In the genomic region with DNA sequence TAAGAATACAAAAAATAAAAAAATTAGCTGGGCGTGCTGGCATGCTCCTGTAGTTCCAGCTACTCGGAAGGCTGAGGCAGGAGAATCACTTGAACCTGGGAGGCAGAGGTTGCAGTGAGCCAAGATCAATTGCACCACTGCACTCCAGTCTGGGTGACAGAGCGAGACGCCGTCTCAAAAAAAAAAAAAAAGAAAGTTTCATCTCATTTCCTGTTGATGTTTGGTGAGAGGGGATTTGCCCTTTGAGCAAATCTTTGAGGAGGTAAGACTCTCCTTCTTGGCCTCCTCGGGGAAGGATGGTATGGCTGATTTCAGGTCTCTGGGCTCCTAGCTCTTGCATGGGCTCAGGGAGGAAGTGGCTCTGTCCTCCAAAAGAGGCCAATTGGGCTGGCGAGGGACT, we compare ENCODE assay signal across 23 cellular contexts. TPM values are rescaled to one million over a fixed set of nuclear protein-coding genes. Genes with fewer than 3 reads are reported as not detected.
A peak's percentile ranks its signal among the peaks of the same experiment; 100 is the strongest.
DNase-seq lines count a peak whose midpoint lies in the region; ATAC-seq, FAIRE-seq and TF ChIP-seq lines count a peak whose summit lies in the region.
"Had no signal": no experiment of that assay in that cellular context is flagged by ENCODE, and none has a peak within 500 bp of the region (broad histone marks: within the 10 kb centered on the region; RNA-seq: fewer than 3 reads in every experiment).

No MANE protein-coding gene starts in this region.

- no peak for TF ChIP-seq RAD21 in K562 (CRISPR knock-in tag; conservative IDR thresholded peaks at IDR 0.05 in 1 of 2, IDR thresholded peaks at IDR 0.05 in 1 of 2)

- no peak for TF ChIP-seq EP300 in K562 (IDR thresholded peaks at IDR 0.05; ENCODE audit: low read length)

- no peak for DNase-seq in stimulated activated naive CD8-positive, alpha-beta T cell treated with anti-CD3 and anti-CD28 coated beads, Interleukin-15, Interleukin-2, amounts not matched to agents 100 U/mL and 50 U/mL, for 24 hours
- no peak for DNase-seq in T-helper 17 cell
- DNase-seq in K562 (ENCODE audit: extremely low read depth in 1 of 4, low spot score in 3 of 4): no peak
- no peak for DNase-seq in dorsolateral prefrontal cortex
- no peak for DNase-seq in CD1c-positive myeloid dendritic cell (ENCODE audit: extremely low spot score)
- no peak for DNase-seq in SJCRH30
- DNase-seq: activated CD4-positive, alpha-beta T cell treated with anti-CD3 and anti-CD28 coated beads, Interleukin-2, amount 50 U/mL, for 48 hours; amygdala; Caco-2; cortex of kidney; islet precursor cell; NCI-H1105; NCI-H2081; PC-3; Right ventricle myocardium superior; testis had no signal

- H3K4me3 ChIP-seq in K562: no peak overlapping the region
- H3K4me3 ChIP-seq in dorsolateral prefrontal cortex: no peak overlapping the region
- H3K4me3 ChIP-seq in SJCRH30: no peak overlapping the region
- H3K4me3 ChIP-seq: gastroesophageal sphincter, GM23338, prostate gland, testis had no signal

- BruUV-seq in K562 (replicated peaks; lab: Mats Ljungman, UMichigan): no TSS peak

- POLR2A ChIA-PET in K562 (lab: Yijun Ruan, JAX): interaction anchor here (0.7 kb wide), 2 partner anchors 10 kb away, joined by 3 read pairs; no protein-coding TSS in a partner anchor

- no peak overlapping the region for H3K4me2 ChIP-seq in K562 (ENCODE audit: insufficient read depth, low read length)
- H3K4me2 ChIP-seq: GM23338 had no signal

- no peak for ATAC-seq in stimulated activated naive CD8-positive, alpha-beta T cell treated with anti-CD3 and anti-CD28 coated beads, Interleukin-15, Interleukin-2, amounts not matched to agents 100 U/mL and 50 U/mL, for 24 hours
- peak; percentile 49 for ATAC-seq in T-helper 17 cell
- no peak for ATAC-seq in K562
- ATAC-seq: gastroesophageal sphincter, GM23338, PC-3 had no signal

- H2AFZ ChIP-seq in K562 (ENCODE audit: low read depth, low read length): no peak overlapping the region
- H2AFZ ChIP-seq: GM23338 had no signal

- TF ChIP-seq POLR2A in K562 (conservative IDR thresholded peaks at IDR 0.05): no peak

- H3K36me3 ChIP-seq in K562 (ENCODE audit: control insufficient read depth, insufficient read depth, low read length) (no peaks in the 10 kb centered on the region), SJCRH30 (no peaks in the 10 kb centered on the region)
- H3K36me3 ChIP-seq: gastroesophageal sphincter, prostate gland had no signal

- no peak overlapping the region for H3K27ac ChIP-seq in K562 (ENCODE audit: extremely low read depth, low read depth, low read length)
- H3K27ac ChIP-seq in dorsolateral prefrontal cortex: no peak overlapping the region
- H3K27ac ChIP-seq in SJCRH30: no peak overlapping the region
- H3K27ac ChIP-seq: gastroesophageal sphincter, prostate gland, testis had no signal

- H3K9me1 ChIP-seq in K562 (ENCODE audit: control insufficient read depth, insufficient read depth, low read length): no peaks in the 10 kb centered on the region

- peak; percentile 19 for FAIRE-seq in K562 (lab: Jason Lieb, UNC)
- FAIRE-seq: bronchial epithelial cell had no signal

- no peak overlapping the region for H3K4me3 Mint-ChIP-seq in stimulated activated naive CD8-positive, alpha-beta T cell treated with anti-CD3 and anti-CD28 coated beads, Interleukin-15, Interleukin-2, amounts not matched to agents 100 ng/mL and 50 ng/mL, for 24 hours
- H3K4me3 Mint-ChIP-seq in T-helper 17 cell: peak overlapping the region; percentile 77
- H3K4me3 Mint-ChIP-seq: GM23338 had no signal

- WGBS in K562 (ENCODE audit: insufficient coverage, low coverage, missing lambda C conversion rate): 28% methylated on average over 7 of the region's 7 CpGs

- peaks cover 9% of the 10 kb centered on the region for H3K4me1 Mint-ChIP-seq in stimulated activated naive CD8-positive, alpha-beta T cell treated with anti-CD3 and anti-CD28 coated beads, Interleukin-15, Interleukin-2, amounts not matched to agents 100 ng/mL and 50 ng/mL, for 24 hours (ENCODE audit: low read depth)
- H3K4me1 Mint-ChIP-seq in T-helper 17 cell: peaks cover 3% of the 10 kb centered on the region

- in situ Hi-C loops in K562 (cut with MboI): no loop called here

- H3K9me3 Mint-ChIP-seq in stimulated activated naive CD8-positive, alpha-beta T cell treated with anti-CD3 and anti-CD28 coated beads, Interleukin-15, Interleukin-2, amounts not matched to agents 100 ng/mL and 50 ng/mL, for 24 hours: no peaks in the 10 kb centered on the region
- H3K9me3 Mint-ChIP-seq: GM23338 had no signal

- CTCF ChIA-PET in K562 (lab: Yijun Ruan, JAX; ENCODE audit: low intra/inter-chr PET ratio): interaction anchor here (0.5 kb wide), 1 partner anchor 16 kb away, joined by 4 read pairs; no protein-coding TSS in a partner anchor

- intact Hi-C loops in K562 (cut with micrococcal nuclease) (no loop called here), dorsolateral prefrontal cortex (cut with DNase I) (no loop called here)

- H3K4me1 ChIP-seq in K562 (replicated peaks in 1 of 2; ENCODE audit: control insufficient read depth in 2 of 2, insufficient read depth in 2 of 2, low read length in 2 of 2) (peaks cover 0 to 9% of the 10 kb centered on the region in 2 experiments; a peak in 1 of 5 replicates), SJCRH30 (peaks cover 9% of the 10 kb centered on the region)
- H3K4me1 ChIP-seq: Caco-2, gastroesophageal sphincter, prostate gland, testis had no signal

- TF ChIP-seq CTCF in K562 (IDR thresholded peaks at IDR 0.05 in 2 of 3, conservative IDR thresholded peaks at IDR 0.05 in 1 of 3; ENCODE audit: insufficient read depth in 2 of 3, low read depth in 1 of 3, low read length in 3 of 3) (no peak), dorsolateral prefrontal cortex (IDR thresholded peaks at IDR 0.05 in 54 of 56, conservative IDR thresholded peaks at IDR 0.05 in 2 of 56; ENCODE audit: low read depth in 1 of 56, partially characterized antibody in 56 of 56) (no peak)

- peaks cover 7 to 32% of the 10 kb centered on the region in 2 experiments; a peak in 3 of 5 replicates for H3K27me3 ChIP-seq in K562 (ENCODE audit: control insufficient read depth in 2 of 2, insufficient read depth in 2 of 2, low read length in 2 of 2)
- peaks cover 0 to 3% (median 0%) of the 10 kb centered on the region in 45 donors for H3K27me3 ChIP-seq in dorsolateral prefrontal cortex
- peaks cover 4% of the 10 kb centered on the region; the same call in 1 of the 2 replicates for H3K27me3 ChIP-seq in SJCRH30
- H3K27me3 ChIP-seq: testis had no signal

- no peaks in the 10 kb centered on the region for H3K79me2 ChIP-seq in K562 (ENCODE audit: control insufficient read depth, insufficient read depth, low read length)

- H3K27me3 Mint-ChIP-seq in stimulated activated naive CD8-positive, alpha-beta T cell treated with anti-CD3 and anti-CD28 coated beads, Interleukin-15, Interleukin-2, amounts not matched to agents 100 ng/mL and 50 ng/mL, for 24 hours: no peaks in the 10 kb centered on the region
- H3K27me3 Mint-ChIP-seq in T-helper 17 cell: no peaks in the 10 kb centered on the region

- peak overlapping the region; percentile 71 for H3K27ac Mint-ChIP-seq in stimulated activated naive CD8-positive, alpha-beta T cell treated with anti-CD3 and anti-CD28 coated beads, Interleukin-15, Interleukin-2, amounts not matched to agents 100 ng/mL and 50 ng/mL, for 24 hours
- peak overlapping the region; percentile 83 for H3K27ac Mint-ChIP-seq in T-helper 17 cell
- H3K27ac Mint-ChIP-seq: GM23338 had no signal

- no peak overlapping the region for H3K9ac ChIP-seq in K562 (ENCODE audit: insufficient read depth in 1 of 2, low read depth in 2 of 2, low read length in 2 of 2)

- H3K36me3 Mint-ChIP-seq in stimulated activated naive CD8-positive, alpha-beta T cell treated with anti-CD3 and anti-CD28 coated beads, Interleukin-15, Interleukin-2, amounts not matched to agents 100 ng/mL and 50 ng/mL, for 24 hours (ENCODE audit: low read depth): no peaks in the 10 kb centered on the region
- peaks cover 3% of the 10 kb centered on the region for H3K36me3 Mint-ChIP-seq in T-helper 17 cell (ENCODE audit: low read depth)

- no peaks in the 10 kb centered on the region for H4K20me1 ChIP-seq in K562 (replicated peaks; ENCODE audit: control insufficient read depth, insufficient read depth, low read length)

- H3K9me3 ChIP-seq in T-helper 17 cell (ENCODE audit: control insufficient read depth, low read length, poor library complexity, severe bottlenecking) (no peaks in the 10 kb centered on the region), K562 (replicated peaks; ENCODE audit: control insufficient read depth, insufficient read depth, low read depth, low read length) (no peaks in the 10 kb centered on the region), SJCRH30 (replicated peaks) (no peaks in the 10 kb centered on the region)
- H3K9me3 ChIP-seq: Caco-2, gastroesophageal sphincter, prostate gland, testis had no signal

RNA-seq across cellular contexts. Expression of a gene that starts 3.6 kb away (rescaled TPM):
- total RNA-seq in T-helper 17 cell: under 1 TPM; 0.17 to 0.18 TPM
- total RNA-seq in K562 (2011; cell fraction: chromatin; rRNA removed; ENCODE audit: low replicate concordance): 0.09 TPM in 1 of 2 replicates, not detected in the other
- total RNA-seq in K562 (2011; cell fraction: nucleolus; rRNA removed): not detected in 2 replicates
- total RNA-seq in K562 (2011; cell fraction: nucleoplasm; rRNA removed): not detected in 2 replicates
- total RNA-seq in K562 (2014; rRNA removed): not detected in 2 replicates
- not detected in 2 replicates for total RNA-seq in K562 (2014; rRNA removed; fragmentation: Illumina TruSeq; extraction: Trizol)
- not detected in 2 replicates for total RNA-seq in K562 (2015; rRNA removed; fragmentation: Illumina TruSeq; extraction: Trizol)
- not detected in 2 replicates for total RNA-seq in K562 (2021)
- polyA plus RNA-seq in K562 (2011; rRNA removed): not detected in 2 replicates
- polyA plus RNA-seq in K562 (2011; cell fraction: cytosol; rRNA removed): not detected in 2 replicates
- not detected in 2 replicates for polyA plus RNA-seq in K562 (2011; cell fraction: nucleus; rRNA removed)
- not detected in 2 replicates for polyA plus RNA-seq in K562 (2012)
- not detected in 2 replicates for polyA plus RNA-seq in K562 (2014; fragmentation: Illumina TruSeq; extraction: Trizol)
- not detected for polyA plus RNA-seq in K562 (2014; fragmentation: Nextera tagmentation; extraction: Ambion mirVana)
- polyA plus RNA-seq in K562 (2014; rRNA removed): not detected in 2 replicates
- not detected in 2 replicates for polyA minus RNA-seq in K562 (2011; rRNA and poly(A)+ RNA removed)
- polyA minus RNA-seq in K562 (2011; cell fraction: cytosol; rRNA and poly(A)+ RNA removed): not detected in 2 replicates
- polyA minus RNA-seq in K562 (2011; cell fraction: nucleus; rRNA and poly(A)+ RNA removed): not detected in 2 replicates
- total RNA-seq in dorsolateral prefrontal cortex: 1 to 10 TPM in 114 of 120 experiments, under 1 TPM in 6; 0.78 to 6.0 (median 2.1) TPM
- 0.12 and 0.20 TPM in 2 replicates for total RNA-seq in SJCRH30 (2014; rRNA removed; shearing (Covaris generic))
- total RNA-seq: Daoy, PC-3, Right ventricle myocardium superior had no signal
- polyA plus RNA-seq: liver had no signal

RNA-seq across cellular contexts. Expression of a gene that starts 22.4 kb away (rescaled TPM):
- total RNA-seq in T-helper 17 cell: 10 to 100 TPM; 19.1 to 20.6 TPM
- 108 and 190 TPM in 2 replicates for total RNA-seq in K562 (2011; cell fraction: chromatin; rRNA removed; ENCODE audit: low replicate concordance)
- 140 and 154 TPM in 2 replicates for total RNA-seq in K562 (2011; cell fraction: nucleolus; rRNA removed)
- total RNA-seq in K562 (2011; cell fraction: nucleoplasm; rRNA removed): 158 and 180 TPM in 2 replicates
- total RNA-seq in K562 (2014; rRNA removed): 33.4 and 44.9 TPM in 2 replicates
- 58.3 and 59.1 TPM in 2 replicates for total RNA-seq in K562 (2014; rRNA removed; fragmentation: Illumina TruSeq; extraction: Trizol)
- 53.5 and 53.8 TPM in 2 replicates for total RNA-seq in K562 (2015; rRNA removed; fragmentation: Illumina TruSeq; extraction: Trizol)
- total RNA-seq in K562 (2021): 54.1 and 58.7 TPM in 2 replicates
- polyA plus RNA-seq in K562 (2011; rRNA removed): 106 and 124 TPM in 2 replicates
- polyA plus RNA-seq in K562 (2011; cell fraction: cytosol; rRNA removed): 175 and 252 TPM in 2 replicates
- 125 and 165 TPM in 2 replicates for polyA plus RNA-seq in K562 (2011; cell fraction: nucleus; rRNA removed)
- 55.6 and 112 TPM in 2 replicates for polyA plus RNA-seq in K562 (2012)
- 64.3 and 71.1 TPM in 2 replicates for polyA plus RNA-seq in K562 (2014; fragmentation: Illumina TruSeq; extraction: Trizol)
- polyA plus RNA-seq in K562 (2014; fragmentation: Nextera tagmentation; extraction: Ambion mirVana): 10 to 100 TPM; 58.9 to 77.0 TPM
- polyA plus RNA-seq in K562 (2014; rRNA removed): 52.5 and 60.4 TPM in 2 replicates
- 185 and 193 TPM in 2 replicates for polyA minus RNA-seq in K562 (2011; rRNA and poly(A)+ RNA removed)
- 41.9 and 55.5 TPM in 2 replicates for polyA minus RNA-seq in K562 (2011; cell fraction: cytosol; rRNA and poly(A)+ RNA removed)
- 36.5 and 65.0 TPM in 2 replicates for polyA minus RNA-seq in K562 (2011; cell fraction: nucleus; rRNA and poly(A)+ RNA removed)
- total RNA-seq in dorsolateral prefrontal cortex: 10 to 100 TPM; 30.5 to 60.4 (median 41.9) TPM
- 56.7 and 57.8 TPM in 2 replicates for total RNA-seq in SJCRH30 (2014; rRNA removed; shearing (Covaris generic))

RNA-seq across cellular contexts. Expression of a gene that starts 35.0 kb away (rescaled TPM):
- total RNA-seq in T-helper 17 cell: 10 to 100 TPM; 50.5 to 50.7 TPM
- total RNA-seq in K562 (2011; cell fraction: chromatin; rRNA removed; ENCODE audit: low replicate concordance): 27.7 and 71.3 TPM in 2 replicates
- total RNA-seq in K562 (2011; cell fraction: nucleolus; rRNA removed): 41.2 and 44.5 TPM in 2 replicates
- 27.3 and 28.3 TPM in 2 replicates for total RNA-seq in K562 (2011; cell fraction: nucleoplasm; rRNA removed)
- total RNA-seq in K562 (2014; rRNA removed): 12.6 and 21.2 TPM in 2 replicates
- total RNA-seq in K562 (2014; rRNA removed; fragmentation: Illumina TruSeq; extraction: Trizol): 8.3 and 8.4 TPM in 2 replicates
- 10.3 and 10.9 TPM in 2 replicates for total RNA-seq in K562 (2015; rRNA removed; fragmentation: Illumina TruSeq; extraction: Trizol)
- total RNA-seq in K562 (2021): 23.5 and 24.6 TPM in 2 replicates
- 11.6 and 17.2 TPM in 2 replicates for polyA plus RNA-seq in K562 (2011; rRNA removed)
- polyA plus RNA-seq in K562 (2011; cell fraction: cytosol; rRNA removed): 17.0 and 23.4 TPM in 2 replicates
- polyA plus RNA-seq in K562 (2011; cell fraction: nucleus; rRNA removed): 20.9 and 27.8 TPM in 2 replicates
- 21.6 and 35.8 TPM in 2 replicates for polyA plus RNA-seq in K562 (2012)
- polyA plus RNA-seq in K562 (2014; fragmentation: Illumina TruSeq; extraction: Trizol): 26.4 and 28.9 TPM in 2 replicates
- polyA plus RNA-seq in K562 (2014; fragmentation: Nextera tagmentation; extraction: Ambion mirVana): under 1 TPM; 0.52 to 0.57 TPM
- 16.8 and 17.9 TPM in 2 replicates for polyA plus RNA-seq in K562 (2014; rRNA removed)
- 7.0 and 7.2 TPM in 2 replicates for polyA minus RNA-seq in K562 (2011; rRNA and poly(A)+ RNA removed)
- polyA minus RNA-seq in K562 (2011; cell fraction: cytosol; rRNA and poly(A)+ RNA removed): 8.8 and 11.4 TPM in 2 replicates
- polyA minus RNA-seq in K562 (2011; cell fraction: nucleus; rRNA and poly(A)+ RNA removed): 8.8 and 8.9 TPM in 2 replicates
- total RNA-seq in dorsolateral prefrontal cortex: 10 to 100 TPM; 24.0 to 46.8 (median 35.2) TPM
- total RNA-seq in SJCRH30 (2014; rRNA removed; shearing (Covaris generic)): 16.4 and 18.8 TPM in 2 replicates
